8 cellular contexts compared by ENCODE assay signal in the genomic region with DNA sequence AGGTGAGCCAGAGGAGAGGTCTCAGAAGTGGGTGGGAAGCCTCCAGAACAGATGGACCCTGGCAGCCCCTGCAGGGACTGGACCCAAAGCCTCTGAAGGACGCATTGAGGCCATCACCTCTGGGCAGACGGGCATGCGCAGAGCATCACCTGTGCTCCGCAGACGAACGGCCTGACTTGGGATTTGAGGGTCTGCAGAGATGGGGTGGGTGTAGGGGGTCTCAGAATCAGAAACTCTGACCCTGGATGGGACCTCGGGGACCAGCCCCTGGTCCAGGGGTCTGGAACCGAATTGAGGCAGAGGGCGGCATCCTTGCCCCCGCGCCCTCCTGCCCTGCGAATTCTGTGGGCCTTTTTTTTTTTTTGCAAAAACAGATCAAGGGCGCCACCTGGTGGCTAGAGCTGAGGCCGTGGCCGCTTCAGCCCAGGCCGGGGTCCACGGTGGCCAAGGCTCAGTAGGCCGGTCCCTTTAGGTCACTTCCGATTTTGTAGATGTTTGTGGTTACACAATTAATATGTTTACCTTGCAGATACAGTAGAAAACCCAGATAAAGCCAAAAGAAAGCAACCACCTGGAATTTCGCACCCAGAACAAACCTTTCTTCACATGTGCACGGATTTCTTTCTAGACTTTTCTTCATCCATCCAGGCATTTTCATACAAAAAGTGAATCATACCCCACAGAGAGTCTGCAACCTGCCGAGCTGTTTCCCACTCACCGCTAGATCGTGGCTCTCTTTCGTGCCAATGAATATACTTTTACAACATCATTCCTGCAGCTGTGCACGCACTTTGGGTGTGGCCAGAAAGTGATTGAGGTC. TPM values are rescaled to one million over a fixed set of nuclear protein-coding genes. Genes with fewer than 3 reads are reported as not detected.
DNase-seq lines count a peak whose midpoint lies in the region; ATAC-seq and TF ChIP-seq lines count a peak whose summit lies in the region.

No MANE protein-coding gene starts in this region.

- in situ Hi-C loops in Panc1 (cut with HindIII; ENCODE audit: low pct_unique_long_range_greater_than_20kb, low sequenced_read_pairs): no loop called here

- intact Hi-C loops in Panc1 (cut with micrococcal nuclease; ENCODE audit: unreplicated experiment) (loop anchor here (1.0 kb wide), 1 partner anchor 81 kb away; no protein-coding TSS in a partner anchor), left ventricle myocardium superior (cut with micrococcal nuclease) (loop anchor here (2.0 kb wide), 1 partner anchor 80 kb away; no protein-coding TSS in a partner anchor)

- H3K27me3 ChIP-seq in Panc1 (ENCODE audit: control insufficient read depth, insufficient read depth, low read length): no peaks in the 10 kb centered on the region

- CTCF ChIA-PET in Panc1 (lab: Charles Lee): interaction anchor here (0.6 to 1.2 kb wide), 7 partner anchors 12 to 1197 kb away, joined by 3 to 11 read pairs (median 3); no protein-coding TSS in a partner anchor

- ATAC-seq in Panc1: peak; percentile 44; the same call in 1 of the 2 replicates
- peak; percentile 44 for ATAC-seq in left ventricle myocardium superior
- ATAC-seq in HG03439 (IDR thresholded peaks at IDR 0.05; ENCODE audit: unreplicated experiment): no peak

- no peaks in the 10 kb centered on the region for H3K9me3 ChIP-seq in Panc1 (ENCODE audit: control insufficient read depth, insufficient read depth, low read depth, low read length)

- no peak overlapping the region for H3K27ac ChIP-seq in Panc1 (ENCODE audit: low read length)

- H3K36me3 ChIP-seq in Panc1 (ENCODE audit: control insufficient read depth, insufficient read depth, low read length): no peaks in the 10 kb centered on the region

- DNase-seq in AG09319 (ENCODE audit: extremely low read depth, low read depth): no peak
- peak; percentile 68 for DNase-seq in GM19238 (ENCODE audit: insufficient read length, low spot score)
- no peak for DNase-seq in Panc1 (ENCODE audit: low read depth, low spot score)
- DNase-seq in activated naive CD4-positive, alpha-beta T cell treated with anti-CD3 and anti-CD28 coated beads, Interleukin-2, amount 50 U/mL, for 16 hours: peak; percentile 54
- DNase-seq in left ventricle myocardium superior: peak; percentile 75
- peak; percentile 68 to 71 for DNase-seq in stimulated activated CD4-positive, alpha-beta T cell treated with anti-CD3 and anti-CD28 coated beads, Interleukin-2, amount 100 ng/mL, for 24 hours
- DNase-seq in NCI-H446 treated with DMSO at 0.1 percent for 48 hours (lab: John Stamatoyannopoulos, UW): no peak

- POLR2A ChIA-PET in Panc1 (lab: Charles Lee): no interaction called here

- H3K4me3 ChIP-seq in Panc1 (ENCODE audit: low read depth in 2 of 2, low read length in 2 of 2): no peak overlapping the region

- H3K4me1 ChIP-seq in Panc1 (ENCODE audit: control insufficient read depth, insufficient read depth, low read length): no peaks in the 10 kb centered on the region; the same call in 1 of the 2 replicates

- no TSS peak for BruUV-seq in Panc1 (replicated peaks; lab: Mats Ljungman, UMichigan)

- peak; percentile 81 for TF ChIP-seq CTCF in AG09319 (IDR thresholded peaks at IDR 0.05; ENCODE audit: low read depth, low read length)
- TF ChIP-seq CTCF in Panc1 (IDR thresholded peaks at IDR 0.05): peak; percentile 85

RNA-seq across cellular contexts. Expression of gene ZBP1, which starts 25.9 kb away (rescaled TPM):
- total RNA-seq in Panc1 (2021; ENCODE audit: unreplicated experiment): not detected
- polyA plus RNA-seq in Panc1 (2012; ENCODE audit: insufficient read length): not detected
- 0.15 TPM for total RNA-seq in left ventricle myocardium superior

RNA-seq across cellular contexts. Expression of gene PCK1, which starts 33.4 kb away (rescaled TPM):
- 0.21 TPM for total RNA-seq in Panc1 (2021; ENCODE audit: unreplicated experiment)
- polyA plus RNA-seq in Panc1 (2012; ENCODE audit: insufficient read length): not detected
- 0.62 TPM for total RNA-seq in left ventricle myocardium superior

Comparison
In these comparisons a context has a peak if more than half of its experiments do, and no peak if none do; other contexts are left out.
1. DNase-seq: peak in GM19238 (single experiment), activated naive CD4-positive, alpha-beta T cell treated with anti-CD3 and anti-CD28 coated beads, Interleukin-2, amount 50 U/mL, for 16 hours (single experiment), left ventricle myocardium superior (single experiment) and stimulated activated CD4-positive, alpha-beta T cell treated with anti-CD3 and anti-CD28 coated beads, Interleukin-2, amount 100 ng/mL, for 24 hours (2 of 2); none in AG09319 (single experiment), Panc1 (single experiment) and NCI-H446 treated with DMSO at 0.1 percent for 48 hours (single experiment).